Comparison of ENCODE assay signal across 19 cellular contexts in the genomic region with DNA sequence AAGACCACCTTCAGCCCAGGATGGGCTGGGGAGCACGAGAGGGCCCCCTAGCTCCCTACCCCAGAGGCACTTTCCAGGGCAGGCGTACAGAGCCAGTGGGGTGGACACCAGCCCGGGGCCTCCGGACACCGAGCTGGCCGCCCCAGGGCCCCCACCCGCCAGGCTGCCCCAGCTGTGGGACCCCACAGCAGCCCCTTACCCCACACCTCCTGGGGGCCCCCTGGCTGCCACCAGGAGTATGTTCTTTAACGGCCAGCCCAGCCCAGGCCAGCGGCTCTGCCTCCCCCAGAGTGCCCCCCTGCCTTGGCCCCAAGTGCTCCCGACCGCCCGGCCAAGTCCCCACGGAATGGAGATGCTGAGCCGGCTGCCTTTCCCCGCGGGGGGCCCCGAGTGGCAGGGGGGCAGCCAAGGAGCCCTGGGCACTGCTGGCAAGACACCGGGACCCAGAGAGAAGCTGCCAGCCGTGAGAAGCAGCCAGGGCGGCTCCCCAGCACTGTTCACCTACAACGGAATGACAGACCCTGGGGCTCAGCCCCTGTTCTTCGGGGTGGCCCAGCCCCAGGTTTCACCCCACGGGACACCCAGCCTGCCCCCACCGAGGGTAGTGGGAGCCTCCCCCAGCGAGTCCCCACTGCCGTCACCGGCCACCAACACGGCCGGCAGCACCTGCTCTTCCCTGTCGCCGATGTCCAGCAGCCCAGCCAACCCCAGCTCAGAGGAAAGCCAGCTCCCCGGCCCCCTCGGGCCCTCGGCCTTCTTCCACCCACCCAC. TPM values are rescaled to one million over a fixed set of nuclear protein-coding genes. Genes with fewer than 3 reads are reported as not detected.
DNase-seq lines count a peak whose midpoint lies in the region; ATAC-seq and TF ChIP-seq lines count a peak whose summit lies in the region.
"Had no signal": no experiment of that assay in that cellular context is flagged by ENCODE, and none has a peak within 500 bp of the region (broad histone marks: within the 10 kb centered on the region; RNA-seq: fewer than 3 reads in every experiment).

No MANE protein-coding gene starts in this region.

- H3K27ac ChIP-seq in 22Rv1 (no peak overlapping the region), foreskin keratinocyte (no peak overlapping the region), esophagus muscularis mucosa (replicated peaks in 1 of 4) (no peak overlapping the region)
- H3K27ac ChIP-seq in naive thymus-derived CD4-positive, alpha-beta T cell (ENCODE audit: low read depth, low read length): no peak overlapping the region
- H3K27ac ChIP-seq: cardiac muscle cell, epithelial cell of prostate, spleen had no signal

- 0 out of 2 replicates have a peak, but pooled peaks have one; percentile 5 for TF ChIP-seq CTCF in 22Rv1 (IDR thresholded peaks at IDR 0.05)
- TF ChIP-seq CTCF in activated B cell treated with CpG ODN at 0.5 μM for 24 hours (IDR thresholded peaks at IDR 0.05): no peak
- no peak for TF ChIP-seq CTCF in foreskin keratinocyte (conservative IDR thresholded peaks at IDR 0.05)
- TF ChIP-seq CTCF in esophagus muscularis mucosa (IDR thresholded peaks at IDR 0.05): no peak

- TF ChIP-seq POLR2A in esophagus muscularis mucosa (IDR thresholded peaks at IDR 0.05; ENCODE audit: low read depth): no peak

- POLR2A ChIA-PET in activated B cell treated with CpG ODN at 0.5 μM for 24 hours (lab: Charles Lee): interaction anchor here (0.5 kb wide), 1 partner anchor 116 kb away, joined by 3 read pairs; no protein-coding TSS in a partner anchor
- POLR2A ChIA-PET in naive thymus-derived CD4-positive, alpha-beta T cell (lab: Charles Lee): interaction anchor here (0.6 kb wide), 1 partner anchor 456 kb away, joined by 3 read pairs; no protein-coding TSS in a partner anchor

- intact Hi-C loops in activated B cell treated with CpG ODN at 0.5 μM for 24 hours (cut with micrococcal nuclease): no loop called here
- intact Hi-C loops in esophagus muscularis mucosa (cut with DNase I): no loop called here
- intact Hi-C loops in naive thymus-derived CD4-positive, alpha-beta T cell (cut with micrococcal nuclease): no loop called here

- 94% methylated on average over 19 of the region's 34 CpGs for WGBS in esophagus muscularis mucosa

- no peaks in the 10 kb centered on the region for H3K27me3 Mint-ChIP-seq in activated B cell treated with CpG ODN at 0.5 μM for 24 hours
- H3K27me3 Mint-ChIP-seq in naive thymus-derived CD4-positive, alpha-beta T cell: peaks cover 0 to 17% (median 0%) of the 10 kb centered on the region in 5 donors

- no peaks in the 10 kb centered on the region for H3K9me3 ChIP-seq in esophagus muscularis mucosa
- H3K9me3 ChIP-seq in naive thymus-derived CD4-positive, alpha-beta T cell (ENCODE audit: control insufficient read depth in 2 of 3, low read length in 3 of 3): no peaks in the 10 kb centered on the region
- H3K9me3 ChIP-seq: Caco-2, SK-N-SH, spleen had no signal

- peaks cover 70% of the 10 kb centered on the region for H3K27me3 ChIP-seq in foreskin keratinocyte
- H3K27me3 ChIP-seq in esophagus muscularis mucosa: peaks cover 0 to 54% (median 6%) of the 10 kb centered on the region in 4 donors
- no peaks in the 10 kb centered on the region for H3K27me3 ChIP-seq in naive thymus-derived CD4-positive, alpha-beta T cell (ENCODE audit: control insufficient read depth in 2 of 2, insufficient read depth in 2 of 2, low read length in 2 of 2)

- H3K4me3 ChIP-seq in esophagus muscularis mucosa: no peak overlapping the region
- H3K4me3 ChIP-seq in naive thymus-derived CD4-positive, alpha-beta T cell (ENCODE audit: low read length): no peak overlapping the region
- H3K4me3 ChIP-seq: cardiac muscle cell had no signal

- ATAC-seq in activated B cell treated with CpG ODN at 0.5 μM for 24 hours (ENCODE audit: low read depth) (no peak), foreskin keratinocyte (no peak)
- ATAC-seq in naive thymus-derived CD4-positive, alpha-beta T cell: no peak
- ATAC-seq: left cardiac atrium had no signal

- peak in 9 of 14 donors; percentile 10 to 71 (median 45) for DNase-seq in C1 segment of cervical spinal cord (lab: John Stamatoyannopoulos, UW)
- DNase-seq in activated B cell treated with CpG ODN at 0.5 μM for 24 hours: no peak
- DNase-seq in medulla oblongata (ENCODE audit: extremely low spot score): peak; percentile 50
- DNase-seq in NCI-H524 (lab: John Stamatoyannopoulos, UW): no peak
- DNase-seq in foreskin keratinocyte: no peak
- DNase-seq in esophagus muscularis mucosa (ENCODE audit: extremely low spot score): no peak
- DNase-seq in naive thymus-derived CD4-positive, alpha-beta T cell: no peak
- DNase-seq: activated CD4-positive, CD25-positive, alpha-beta regulatory T cell treated with anti-CD3 and anti-CD28 coated beads, Interleukin-2, amount 50 U/mL, for 72 hours; Caco-2; left cardiac atrium; mesendoderm; NCI-H1417 treated with DMSO at 0.1 percent for 48 hours; NCI-H748 treated with DMSO at 0.1 percent for 48 hours; SK-N-SH; spleen; stimulated activated CD8-positive, alpha-beta memory T cell treated with anti-CD3 and anti-CD28 coated beads, Interleukin-4, amount 100 ng/mL, for 48 hours had no signal

- no peaks in the 10 kb centered on the region for H3K36me3 Mint-ChIP-seq in activated B cell treated with CpG ODN at 0.5 μM for 24 hours (ENCODE audit: low read depth)
- no peaks in the 10 kb centered on the region for H3K36me3 Mint-ChIP-seq in naive thymus-derived CD4-positive, alpha-beta T cell

- H3K4me1 Mint-ChIP-seq in activated B cell treated with CpG ODN at 0.5 μM for 24 hours: peaks cover 11% of the 10 kb centered on the region
- H3K4me1 Mint-ChIP-seq in naive thymus-derived CD4-positive, alpha-beta T cell: peaks cover 0 to 14% (median 5%) of the 10 kb centered on the region in 7 donors

- CTCF ChIA-PET in activated B cell treated with CpG ODN at 0.5 μM for 24 hours (lab: Charles Lee): no interaction called here
- CTCF ChIA-PET in naive thymus-derived CD4-positive, alpha-beta T cell (lab: Charles Lee): interaction anchor here (1.2 to 1.4 kb wide), 2 partner anchors 9 to 11 kb away, joined by 3 read pairs; no protein-coding TSS in a partner anchor

- no peaks in the 10 kb centered on the region for H3K36me3 ChIP-seq in esophagus muscularis mucosa
- H3K36me3 ChIP-seq in naive thymus-derived CD4-positive, alpha-beta T cell (ENCODE audit: control insufficient read depth in 2 of 3, insufficient read depth in 3 of 3, low read length in 3 of 3): no peaks in the 10 kb centered on the region
- H3K36me3 ChIP-seq: cardiac muscle cell, spleen had no signal

- no peak for TF ChIP-seq EP300 in esophagus muscularis mucosa (IDR thresholded peaks at IDR 0.05)

- no peaks in the 10 kb centered on the region for H3K9me3 Mint-ChIP-seq in activated B cell treated with CpG ODN at 0.5 μM for 24 hours
- H3K9me3 Mint-ChIP-seq in naive thymus-derived CD4-positive, alpha-beta T cell: no peaks in the 10 kb centered on the region

- peak overlapping the region; percentile 19 for H3K4me3 Mint-ChIP-seq in activated B cell treated with CpG ODN at 0.5 μM for 24 hours
- H3K4me3 Mint-ChIP-seq in naive thymus-derived CD4-positive, alpha-beta T cell: peak overlapping the region in 3 of 10 donors; percentile 13 to 75 (median 16)

- peaks cover 6% of the 10 kb centered on the region for H3K4me1 ChIP-seq in foreskin keratinocyte
- peaks cover 17 to 37% (median 33%) of the 10 kb centered on the region in 4 donors for H3K4me1 ChIP-seq in esophagus muscularis mucosa
- peaks cover 5 to 7% of the 10 kb centered on the region in 2 donors for H3K4me1 ChIP-seq in naive thymus-derived CD4-positive, alpha-beta T cell (ENCODE audit: control insufficient read depth in 2 of 2, insufficient read depth in 2 of 2, low read length in 2 of 2)

- no peak overlapping the region for H3K27ac Mint-ChIP-seq in activated B cell treated with CpG ODN at 0.5 μM for 24 hours
- H3K27ac Mint-ChIP-seq in naive thymus-derived CD4-positive, alpha-beta T cell: no peak overlapping the region

RNA-seq across cellular contexts. Expression of a gene that starts 24.3 kb away (rescaled TPM):
- 27.3 and 35.0 TPM in 2 replicates for total RNA-seq in activated B cell treated with CpG ODN at 0.5 μM for 24 hours
- 4.4 and 4.8 TPM in 2 replicates for total RNA-seq in foreskin keratinocyte
- 2.9 and 3.0 TPM in 2 replicates for polyA plus RNA-seq in foreskin keratinocyte
- total RNA-seq in esophagus muscularis mucosa: 1 to 10 TPM in 2 of 4 donors, under 1 TPM in 2; 0.42 to 1.4 (median 1.0) TPM
- 10 to 100 TPM; 13.2 to 28.1 (median 18.1) TPM for total RNA-seq in naive thymus-derived CD4-positive, alpha-beta T cell
- polyA plus RNA-seq in naive thymus-derived CD4-positive, alpha-beta T cell: under 1 TPM; 0.15 to 0.16 TPM

RNA-seq across cellular contexts. Expression of a gene that starts 46.0 kb away (rescaled TPM):
- total RNA-seq in activated B cell treated with CpG ODN at 0.5 μM for 24 hours (3.9 and 4.2 TPM in 2 replicates), foreskin keratinocyte (under 0.01 and 0.03 TPM in 2 replicates), esophagus muscularis mucosa (1 to 10 TPM; 1.2 to 3.7 (median 2.2) TPM)
- polyA plus RNA-seq in foreskin keratinocyte: 0.01 TPM in 1 of 2 replicates, not detected in the other
- 1 to 10 TPM in 4 of 5 experiments, under 1 TPM in 1; 0.68 to 1.6 (median 1.1) TPM for total RNA-seq in naive thymus-derived CD4-positive, alpha-beta T cell
- polyA plus RNA-seq in naive thymus-derived CD4-positive, alpha-beta T cell: under 1 TPM in 1 of 2 donors, not detected in 1; 0.07 TPM

Comparison
In these comparisons a context has a peak if more than half of its experiments do, and no peak if none do; other contexts are left out.
1. DNase-seq: peak in C1 segment of cervical spinal cord (9 of 14) and medulla oblongata (single experiment); none in activated B cell treated with CpG ODN at 0.5 μM for 24 hours (single experiment), NCI-H524 (0 of 2), foreskin keratinocyte (0 of 2), esophagus muscularis mucosa (single experiment) and naive thymus-derived CD4-positive, alpha-beta T cell (0 of 9).